Comparison of ENCODE assay signal across 1 cellular context in the genomic region with DNA sequence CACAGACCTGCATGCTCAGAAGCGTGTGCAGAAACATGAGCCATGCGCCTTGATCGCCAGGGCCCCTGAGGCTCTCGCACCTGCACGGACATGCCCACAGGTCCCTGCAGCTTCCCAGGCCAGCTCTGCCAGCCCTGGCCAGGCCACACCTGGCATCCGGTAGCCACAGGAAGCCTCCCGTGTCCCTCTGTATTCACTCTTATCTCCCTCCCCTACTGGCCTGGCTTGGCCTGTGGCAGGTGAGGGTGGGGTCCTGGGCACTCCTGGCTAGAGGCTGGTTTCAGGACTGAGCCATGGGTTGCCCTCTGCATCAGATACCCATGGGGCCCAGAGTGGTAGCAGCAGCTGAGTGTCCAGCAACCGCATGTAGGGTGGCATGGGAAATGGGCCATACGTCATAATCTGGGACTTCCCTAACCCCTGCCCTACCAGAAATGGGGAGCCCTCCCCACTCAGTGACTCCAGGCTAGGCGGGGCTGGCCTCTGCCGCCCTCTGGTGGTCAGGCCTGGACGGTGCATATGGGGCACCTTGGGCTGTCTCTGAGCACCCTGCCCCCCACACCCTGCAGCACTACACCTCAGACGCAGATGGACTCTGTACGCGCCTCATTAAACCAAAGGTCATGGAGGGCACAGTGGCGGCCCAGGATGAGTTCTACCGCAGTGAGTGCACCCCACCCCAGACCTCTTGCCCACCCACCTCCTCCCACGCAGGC.
TF ChIP-seq lines count a peak whose summit lies in the region.

No MANE protein-coding gene starts in this region.

TF ChIP-seq in K562, 482 proteins besides CTCF, POLR2A, EP300 and RAD21 (continued from another document and continues in another):
- TF ChIP-seq, protein P1, sequence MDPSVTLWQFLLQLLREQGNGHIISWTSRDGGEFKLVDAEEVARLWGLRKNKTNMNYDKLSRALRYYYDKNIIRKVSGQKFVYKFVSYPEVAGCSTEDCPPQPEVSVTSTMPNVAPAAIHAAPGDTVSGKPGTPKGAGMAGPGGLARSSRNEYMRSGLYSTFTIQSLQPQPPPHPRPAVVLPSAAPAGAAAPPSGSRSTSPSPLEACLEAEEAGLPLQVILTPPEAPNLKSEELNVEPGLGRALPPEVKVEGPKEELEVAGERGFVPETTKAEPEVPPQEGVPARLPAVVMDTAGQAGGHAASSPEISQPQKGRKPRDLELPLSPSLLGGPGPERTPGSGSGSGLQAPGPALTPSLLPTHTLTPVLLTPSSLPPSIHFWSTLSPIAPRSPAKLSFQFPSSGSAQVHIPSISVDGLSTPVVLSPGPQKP (CRISPR knock-in tag; IDR thresholded peaks at IDR 0.05) = no peak
- no peak for TF ChIP-seq IRF2 (CRISPR knock-in tag; IDR thresholded peaks at IDR 0.05)
- TF ChIP-seq GABPB2 (CRISPR knock-in tag; conservative IDR thresholded peaks at IDR 0.05) = no peak
- TF ChIP-seq ATF7 (IDR thresholded peaks at IDR 0.05) = peak; percentile 74
- 0 out of 2 replicates have a peak, but pooled peaks have one; percentile 17 for TF ChIP-seq SMAD4 (CRISPR knock-in tag; conservative IDR thresholded peaks at IDR 0.05)
- TF ChIP-seq ZNF589 (CRISPR knock-in tag; IDR thresholded peaks at IDR 0.05; ENCODE audit: low read depth) = no peak
- TF ChIP-seq, protein P2, sequence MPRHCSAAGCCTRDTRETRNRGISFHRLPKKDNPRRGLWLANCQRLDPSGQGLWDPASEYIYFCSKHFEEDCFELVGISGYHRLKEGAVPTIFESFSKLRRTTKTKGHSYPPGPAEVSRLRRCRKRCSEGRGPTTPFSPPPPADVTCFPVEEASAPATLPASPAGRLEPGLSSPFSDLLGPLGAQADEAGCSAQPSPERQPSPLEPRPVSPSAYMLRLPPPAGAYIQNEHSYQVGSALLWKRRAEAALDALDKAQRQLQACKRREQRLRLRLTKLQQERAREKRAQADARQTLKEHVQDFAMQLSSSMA (CRISPR knock-in tag; IDR thresholded peaks at IDR 0.05) = no peak
- TF ChIP-seq, protein P3, sequence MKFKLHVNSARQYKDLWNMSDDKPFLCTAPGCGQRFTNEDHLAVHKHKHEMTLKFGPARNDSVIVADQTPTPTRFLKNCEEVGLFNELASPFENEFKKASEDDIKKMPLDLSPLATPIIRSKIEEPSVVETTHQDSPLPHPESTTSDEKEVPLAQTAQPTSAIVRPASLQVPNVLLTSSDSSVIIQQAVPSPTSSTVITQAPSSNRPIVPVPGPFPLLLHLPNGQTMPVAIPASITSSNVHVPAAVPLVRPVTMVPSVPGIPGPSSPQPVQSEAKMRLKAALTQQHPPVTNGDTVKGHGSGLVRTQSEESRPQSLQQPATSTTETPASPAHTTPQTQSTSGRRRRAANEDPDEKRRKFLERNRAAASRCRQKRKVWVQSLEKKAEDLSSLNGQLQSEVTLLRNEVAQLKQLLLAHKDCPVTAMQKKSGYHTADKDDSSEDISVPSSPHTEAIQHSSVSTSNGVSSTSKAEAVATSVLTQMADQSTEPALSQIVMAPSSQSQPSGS (CRISPR knock-in tag; IDR thresholded peaks at IDR 0.05) = no peak
- TF ChIP-seq ESRRB (CRISPR knock-in tag; IDR thresholded peaks at IDR 0.05; ENCODE audit: borderline replicate concordance) = no peak
- no peak for TF ChIP-seq CEBPG (CRISPR knock-in tag; IDR thresholded peaks at IDR 0.05)
- no peak for TF ChIP-seq CEBPG (tag; conservative IDR thresholded peaks at IDR 0.05 in 1 of 2, IDR thresholded peaks at IDR 0.05 in 1 of 2)
- TF ChIP-seq, protein P4, sequence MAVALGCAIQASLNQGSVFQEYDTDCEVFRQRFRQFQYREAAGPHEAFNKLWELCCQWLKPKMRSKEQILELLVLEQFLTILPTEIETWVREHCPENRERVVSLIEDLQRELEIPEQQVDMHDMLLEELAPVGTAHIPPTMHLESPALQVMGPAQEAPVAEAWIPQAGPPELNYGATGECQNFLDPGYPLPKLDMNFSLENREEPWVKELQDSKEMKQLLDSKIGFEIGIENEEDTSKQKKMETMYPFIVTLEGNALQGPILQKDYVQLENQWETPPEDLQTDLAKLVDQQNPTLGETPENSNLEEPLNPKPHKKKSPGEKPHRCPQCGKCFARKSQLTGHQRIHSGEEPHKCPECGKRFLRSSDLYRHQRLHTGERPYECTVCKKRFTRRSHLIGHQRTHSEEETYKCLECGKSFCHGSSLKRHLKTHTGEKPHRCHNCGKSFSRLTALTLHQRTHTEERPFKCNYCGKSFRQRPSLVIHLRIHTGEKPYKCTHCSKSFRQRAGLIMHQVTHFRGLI (CRISPR knock-in tag; IDR thresholded peaks at IDR 0.05) = no peak
- TF ChIP-seq, protein P5, sequence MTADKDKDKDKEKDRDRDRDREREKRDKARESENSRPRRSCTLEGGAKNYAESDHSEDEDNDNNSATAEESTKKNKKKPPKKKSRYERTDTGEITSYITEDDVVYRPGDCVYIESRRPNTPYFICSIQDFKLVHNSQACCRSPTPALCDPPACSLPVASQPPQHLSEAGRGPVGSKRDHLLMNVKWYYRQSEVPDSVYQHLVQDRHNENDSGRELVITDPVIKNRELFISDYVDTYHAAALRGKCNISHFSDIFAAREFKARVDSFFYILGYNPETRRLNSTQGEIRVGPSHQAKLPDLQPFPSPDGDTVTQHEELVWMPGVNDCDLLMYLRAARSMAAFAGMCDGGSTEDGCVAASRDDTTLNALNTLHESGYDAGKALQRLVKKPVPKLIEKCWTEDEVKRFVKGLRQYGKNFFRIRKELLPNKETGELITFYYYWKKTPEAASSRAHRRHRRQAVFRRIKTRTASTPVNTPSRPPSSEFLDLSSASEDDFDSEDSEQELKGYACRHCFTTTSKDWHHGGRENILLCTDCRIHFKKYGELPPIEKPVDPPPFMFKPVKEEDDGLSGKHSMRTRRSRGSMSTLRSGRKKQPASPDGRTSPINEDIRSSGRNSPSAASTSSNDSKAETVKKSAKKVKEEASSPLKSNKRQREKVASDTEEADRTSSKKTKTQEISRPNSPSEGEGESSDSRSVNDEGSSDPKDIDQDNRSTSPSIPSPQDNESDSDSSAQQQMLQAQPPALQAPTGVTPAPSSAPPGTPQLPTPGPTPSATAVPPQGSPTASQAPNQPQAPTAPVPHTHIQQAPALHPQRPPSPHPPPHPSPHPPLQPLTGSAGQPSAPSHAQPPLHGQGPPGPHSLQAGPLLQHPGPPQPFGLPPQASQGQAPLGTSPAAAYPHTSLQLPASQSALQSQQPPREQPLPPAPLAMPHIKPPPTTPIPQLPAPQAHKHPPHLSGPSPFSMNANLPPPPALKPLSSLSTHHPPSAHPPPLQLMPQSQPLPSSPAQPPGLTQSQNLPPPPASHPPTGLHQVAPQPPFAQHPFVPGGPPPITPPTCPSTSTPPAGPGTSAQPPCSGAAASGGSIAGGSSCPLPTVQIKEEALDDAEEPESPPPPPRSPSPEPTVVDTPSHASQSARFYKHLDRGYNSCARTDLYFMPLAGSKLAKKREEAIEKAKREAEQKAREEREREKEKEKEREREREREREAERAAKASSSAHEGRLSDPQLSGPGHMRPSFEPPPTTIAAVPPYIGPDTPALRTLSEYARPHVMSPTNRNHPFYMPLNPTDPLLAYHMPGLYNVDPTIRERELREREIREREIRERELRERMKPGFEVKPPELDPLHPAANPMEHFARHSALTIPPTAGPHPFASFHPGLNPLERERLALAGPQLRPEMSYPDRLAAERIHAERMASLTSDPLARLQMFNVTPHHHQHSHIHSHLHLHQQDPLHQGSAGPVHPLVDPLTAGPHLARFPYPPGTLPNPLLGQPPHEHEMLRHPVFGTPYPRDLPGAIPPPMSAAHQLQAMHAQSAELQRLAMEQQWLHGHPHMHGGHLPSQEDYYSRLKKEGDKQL (CRISPR knock-in tag; IDR thresholded peaks at IDR 0.05; ENCODE audit: borderline replicate concordance) = no peak
- peak; percentile 77 to 89 for TF ChIP-seq MAZ (CRISPR knock-in tag; conservative IDR thresholded peaks at IDR 0.05 in 1 of 2, IDR thresholded peaks at IDR 0.05 in 1 of 2)
- TF ChIP-seq NUFIP1 (IDR thresholded peaks at IDR 0.05; ENCODE audit: partially characterized antibody) = no peak
- TF ChIP-seq ZNF165 (CRISPR knock-in tag; IDR thresholded peaks at IDR 0.05; ENCODE audit: borderline replicate concordance) = 0 out of 2 replicates have a peak, but pooled peaks have one; percentile 38
- no peak for TF ChIP-seq MAFF (IDR thresholded peaks at IDR 0.05; ENCODE audit: low read length)
- TF ChIP-seq, protein P6, sequence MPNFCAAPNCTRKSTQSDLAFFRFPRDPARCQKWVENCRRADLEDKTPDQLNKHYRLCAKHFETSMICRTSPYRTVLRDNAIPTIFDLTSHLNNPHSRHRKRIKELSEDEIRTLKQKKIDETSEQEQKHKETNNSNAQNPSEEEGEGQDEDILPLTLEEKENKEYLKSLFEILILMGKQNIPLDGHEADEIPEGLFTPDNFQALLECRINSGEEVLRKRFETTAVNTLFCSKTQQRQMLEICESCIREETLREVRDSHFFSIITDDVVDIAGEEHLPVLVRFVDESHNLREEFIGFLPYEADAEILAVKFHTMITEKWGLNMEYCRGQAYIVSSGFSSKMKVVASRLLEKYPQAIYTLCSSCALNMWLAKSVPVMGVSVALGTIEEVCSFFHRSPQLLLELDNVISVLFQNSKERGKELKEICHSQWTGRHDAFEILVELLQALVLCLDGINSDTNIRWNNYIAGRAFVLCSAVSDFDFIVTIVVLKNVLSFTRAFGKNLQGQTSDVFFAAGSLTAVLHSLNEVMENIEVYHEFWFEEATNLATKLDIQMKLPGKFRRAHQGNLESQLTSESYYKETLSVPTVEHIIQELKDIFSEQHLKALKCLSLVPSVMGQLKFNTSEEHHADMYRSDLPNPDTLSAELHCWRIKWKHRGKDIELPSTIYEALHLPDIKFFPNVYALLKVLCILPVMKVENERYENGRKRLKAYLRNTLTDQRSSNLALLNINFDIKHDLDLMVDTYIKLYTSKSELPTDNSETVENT (CRISPR knock-in tag; IDR thresholded peaks at IDR 0.05) = no peak
- TF ChIP-seq, protein P7, sequence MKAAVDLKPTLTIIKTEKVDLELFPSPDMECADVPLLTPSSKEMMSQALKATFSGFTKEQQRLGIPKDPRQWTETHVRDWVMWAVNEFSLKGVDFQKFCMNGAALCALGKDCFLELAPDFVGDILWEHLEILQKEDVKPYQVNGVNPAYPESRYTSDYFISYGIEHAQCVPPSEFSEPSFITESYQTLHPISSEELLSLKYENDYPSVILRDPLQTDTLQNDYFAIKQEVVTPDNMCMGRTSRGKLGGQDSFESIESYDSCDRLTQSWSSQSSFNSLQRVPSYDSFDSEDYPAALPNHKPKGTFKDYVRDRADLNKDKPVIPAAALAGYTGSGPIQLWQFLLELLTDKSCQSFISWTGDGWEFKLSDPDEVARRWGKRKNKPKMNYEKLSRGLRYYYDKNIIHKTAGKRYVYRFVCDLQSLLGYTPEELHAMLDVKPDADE (conservative IDR thresholded peaks at IDR 0.05; ENCODE audit: control insufficient read depth, low read depth, low read length) = 0 out of 2 replicates have a peak, but pooled peaks have one; percentile 43
- no peak for TF ChIP-seq ZNF507 (tag; conservative IDR thresholded peaks at IDR 0.05)
- TF ChIP-seq CCAR2 (IDR thresholded peaks at IDR 0.05; ENCODE audit: low read depth, low read length) = no peak
- 0 out of 2 replicates have a peak, but pooled peaks have one; percentile 58 for TF ChIP-seq KLF16 (IDR thresholded peaks at IDR 0.05)
- TF ChIP-seq KAT2B (IDR thresholded peaks at IDR 0.05; ENCODE audit: low read depth, low read length) = no peak
- no peak for TF ChIP-seq ZNF253 (CRISPR knock-in tag; conservative IDR thresholded peaks at IDR 0.05)
- TF ChIP-seq, protein P8, sequence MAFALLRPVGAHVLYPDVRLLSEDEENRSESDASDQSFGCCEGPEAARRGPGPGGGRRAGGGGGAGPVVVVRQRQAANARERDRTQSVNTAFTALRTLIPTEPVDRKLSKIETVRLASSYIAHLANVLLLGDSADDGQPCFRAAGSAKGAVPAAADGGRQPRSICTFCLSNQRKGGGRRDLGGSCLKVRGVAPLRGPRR (CRISPR knock-in tag; IDR thresholded peaks at IDR 0.05) = no peak
- TF ChIP-seq, protein P9, sequence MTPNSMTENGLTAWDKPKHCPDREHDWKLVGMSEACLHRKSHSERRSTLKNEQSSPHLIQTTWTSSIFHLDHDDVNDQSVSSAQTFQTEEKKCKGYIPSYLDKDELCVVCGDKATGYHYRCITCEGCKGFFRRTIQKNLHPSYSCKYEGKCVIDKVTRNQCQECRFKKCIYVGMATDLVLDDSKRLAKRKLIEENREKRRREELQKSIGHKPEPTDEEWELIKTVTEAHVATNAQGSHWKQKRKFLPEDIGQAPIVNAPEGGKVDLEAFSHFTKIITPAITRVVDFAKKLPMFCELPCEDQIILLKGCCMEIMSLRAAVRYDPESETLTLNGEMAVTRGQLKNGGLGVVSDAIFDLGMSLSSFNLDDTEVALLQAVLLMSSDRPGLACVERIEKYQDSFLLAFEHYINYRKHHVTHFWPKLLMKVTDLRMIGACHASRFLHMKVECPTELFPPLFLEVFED (CRISPR knock-in tag; conservative IDR thresholded peaks at IDR 0.05) = no peak
- TF ChIP-seq MXI1 (IDR thresholded peaks at IDR 0.05; ENCODE audit: low read depth, low read length) = no peak
- TF ChIP-seq TCF3 (CRISPR knock-in tag; IDR thresholded peaks at IDR 0.05) = no peak
- no peak for TF ChIP-seq XRCC3 (IDR thresholded peaks at IDR 0.05)
- no peak for TF ChIP-seq PHTF2 (CRISPR knock-in tag; IDR thresholded peaks at IDR 0.05)
- TF ChIP-seq, protein P10, sequence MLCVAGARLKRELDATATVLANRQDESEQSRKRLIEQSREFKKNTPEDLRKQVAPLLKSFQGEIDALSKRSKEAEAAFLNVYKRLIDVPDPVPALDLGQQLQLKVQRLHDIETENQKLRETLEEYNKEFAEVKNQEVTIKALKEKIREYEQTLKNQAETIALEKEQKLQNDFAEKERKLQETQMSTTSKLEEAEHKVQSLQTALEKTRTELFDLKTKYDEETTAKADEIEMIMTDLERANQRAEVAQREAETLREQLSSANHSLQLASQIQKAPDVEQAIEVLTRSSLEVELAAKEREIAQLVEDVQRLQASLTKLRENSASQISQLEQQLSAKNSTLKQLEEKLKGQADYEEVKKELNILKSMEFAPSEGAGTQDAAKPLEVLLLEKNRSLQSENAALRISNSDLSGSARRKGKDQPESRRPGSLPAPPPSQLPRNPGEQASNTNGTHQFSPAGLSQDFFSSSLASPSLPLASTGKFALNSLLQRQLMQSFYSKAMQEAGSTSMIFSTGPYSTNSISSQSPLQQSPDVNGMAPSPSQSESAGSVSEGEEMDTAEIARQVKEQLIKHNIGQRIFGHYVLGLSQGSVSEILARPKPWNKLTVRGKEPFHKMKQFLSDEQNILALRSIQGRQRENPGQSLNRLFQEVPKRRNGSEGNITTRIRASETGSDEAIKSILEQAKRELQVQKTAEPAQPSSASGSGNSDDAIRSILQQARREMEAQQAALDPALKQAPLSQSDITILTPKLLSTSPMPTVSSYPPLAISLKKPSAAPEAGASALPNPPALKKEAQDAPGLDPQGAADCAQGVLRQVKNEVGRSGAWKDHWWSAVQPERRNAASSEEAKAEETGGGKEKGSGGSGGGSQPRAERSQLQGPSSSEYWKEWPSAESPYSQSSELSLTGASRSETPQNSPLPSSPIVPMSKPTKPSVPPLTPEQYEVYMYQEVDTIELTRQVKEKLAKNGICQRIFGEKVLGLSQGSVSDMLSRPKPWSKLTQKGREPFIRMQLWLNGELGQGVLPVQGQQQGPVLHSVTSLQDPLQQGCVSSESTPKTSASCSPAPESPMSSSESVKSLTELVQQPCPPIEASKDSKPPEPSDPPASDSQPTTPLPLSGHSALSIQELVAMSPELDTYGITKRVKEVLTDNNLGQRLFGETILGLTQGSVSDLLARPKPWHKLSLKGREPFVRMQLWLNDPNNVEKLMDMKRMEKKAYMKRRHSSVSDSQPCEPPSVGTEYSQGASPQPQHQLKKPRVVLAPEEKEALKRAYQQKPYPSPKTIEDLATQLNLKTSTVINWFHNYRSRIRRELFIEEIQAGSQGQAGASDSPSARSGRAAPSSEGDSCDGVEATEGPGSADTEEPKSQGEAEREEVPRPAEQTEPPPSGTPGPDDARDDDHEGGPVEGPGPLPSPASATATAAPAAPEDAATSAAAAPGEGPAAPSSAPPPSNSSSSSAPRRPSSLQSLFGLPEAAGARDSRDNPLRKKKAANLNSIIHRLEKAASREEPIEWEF (CRISPR knock-in tag; IDR thresholded peaks at IDR 0.05) = no peak
- no peak for TF ChIP-seq HNRNPUL1 (IDR thresholded peaks at IDR 0.05; ENCODE audit: low read length)
- no peak for TF ChIP-seq E2F3 (CRISPR knock-in tag; IDR thresholded peaks at IDR 0.05)
- no peak for TF ChIP-seq MTF1 (CRISPR knock-in tag; IDR thresholded peaks at IDR 0.05; ENCODE audit: borderline replicate concordance)
- no peak for TF ChIP-seq MCM7 (IDR thresholded peaks at IDR 0.05)
- TF ChIP-seq TRIM24 (IDR thresholded peaks at IDR 0.05) = no peak
